In genomic region chr1:14767075-14767474, GRCh38 we compare ENCODE assay signal across 23 cellular contexts.
DNase-seq lines count a peak whose midpoint lies in the region; ATAC-seq, FAIRE-seq and TF ChIP-seq lines count a peak whose summit lies in the region.
"Had no signal": no experiment of that assay in that cellular context is flagged by ENCODE, and none has a peak within 500 bp of the region (broad histone marks: within the 10 kb centered on the region; RNA-seq: fewer than 3 reads in every experiment).

No MANE protein-coding gene starts in this region.

- H4K20me1 ChIP-seq in BLaER1: no peaks in the 10 kb centered on the region

- H3K27ac Mint-ChIP-seq in HFFc6: no peak overlapping the region
- no peak overlapping the region for H3K27ac Mint-ChIP-seq in activated T-cell treated with anti-CD3 and anti-CD28 coated beads, Interleukin-2, amount 50 U/mL, for 72 hours
- H3K27ac Mint-ChIP-seq: CD8-positive, alpha-beta memory T cell had no signal

- H3K4me1 Mint-ChIP-seq in HFFc6 (ENCODE audit: low read depth): no peaks in the 10 kb centered on the region
- H3K4me1 Mint-ChIP-seq in activated T-cell treated with anti-CD3 and anti-CD28 coated beads, Interleukin-2, amount 50 U/mL, for 72 hours (ENCODE audit: low read depth): no peaks in the 10 kb centered on the region
- H3K4me1 Mint-ChIP-seq: CD8-positive, alpha-beta memory T cell had no signal

- H3K27ac ChIP-seq in BLaER1 (no peak overlapping the region), HUES48 (ENCODE audit: low read depth, low read length) (peak overlapping the region; percentile 67), pancreas (no peak overlapping the region)
- H3K27ac ChIP-seq: GM23248 had no signal

- peak overlapping the region; percentile 28 for H3K4me2 ChIP-seq in BLaER1

- no peaks in the 10 kb centered on the region for H3K36me3 Mint-ChIP-seq in HFFc6 (ENCODE audit: low read depth)
- no peaks in the 10 kb centered on the region for H3K36me3 Mint-ChIP-seq in activated T-cell treated with anti-CD3 and anti-CD28 coated beads, Interleukin-2, amount 50 U/mL, for 72 hours (ENCODE audit: insufficient read depth in 2 of 2)
- H3K36me3 Mint-ChIP-seq: CD8-positive, alpha-beta memory T cell had no signal

- peaks cover 21% of the 10 kb centered on the region for H3K4me1 ChIP-seq in BLaER1
- H3K4me1 ChIP-seq in HUES48 (ENCODE audit: control insufficient read depth, insufficient read depth, low read length): peaks cover 35% of the 10 kb centered on the region
- H3K4me1 ChIP-seq in pancreas: peaks cover 4 to 15% (median 9%) of the 10 kb centered on the region in 3 donors

- no peaks in the 10 kb centered on the region for H3K36me3 ChIP-seq in BLaER1
- no peaks in the 10 kb centered on the region for H3K36me3 ChIP-seq in HUES48 (ENCODE audit: control insufficient read depth, insufficient read depth, low read length)
- no peaks in the 10 kb centered on the region for H3K36me3 ChIP-seq in pancreas

- peaks cover 27% of the 10 kb centered on the region for H3K9me3 Mint-ChIP-seq in HFFc6
- no peaks in the 10 kb centered on the region for H3K9me3 Mint-ChIP-seq in activated T-cell treated with anti-CD3 and anti-CD28 coated beads, Interleukin-2, amount 50 U/mL, for 72 hours

- WGBS in pancreas, 2 donors: 40 to 45% methylated on average over 5 of the region's 5 CpGs

- no peaks in the 10 kb centered on the region for H3K27me3 ChIP-seq in BLaER1
- H3K27me3 ChIP-seq in HUES48 (ENCODE audit: control insufficient read depth, insufficient read depth, low read length): no peaks in the 10 kb centered on the region
- no peaks in the 10 kb centered on the region for H3K27me3 ChIP-seq in pancreas

- peak in 3 of 4 donors; percentile 22 to 79 (median 69) for ATAC-seq in pancreas
- ATAC-seq in activated T-cell treated with anti-CD3 and anti-CD28 coated beads, Interleukin-2, amount 50 U/mL, for 72 hours (replicated peaks in 1 of 2): no peak
- ATAC-seq: Panc1 had no signal

- no peak for TF ChIP-seq CTCF in fibroblast of the aortic adventitia (IDR thresholded peaks at IDR 0.05; ENCODE audit: insufficient read depth, low read length)
- TF ChIP-seq CTCF in pancreas (IDR thresholded peaks at IDR 0.05): no peak
- no peak for TF ChIP-seq CTCF in HFFc6 (IDR thresholded peaks at IDR 0.05)

- H3K9ac ChIP-seq in BLaER1: no peak overlapping the region
- H3K9ac ChIP-seq in HUES48 (ENCODE audit: low read depth, low read length): no peak overlapping the region
- H3K9ac ChIP-seq: GM23248 had no signal

- intact Hi-C loops in pancreas (cut with DNase I): no loop called here

- H3K4me3 ChIP-seq in BLaER1 (no peak overlapping the region), HUES48 (ENCODE audit: low read depth, low read length) (no peak overlapping the region), fibroblast of the aortic adventitia (ENCODE audit: low read depth, low read length) (no peak overlapping the region), pancreas (no peak overlapping the region)
- H3K4me3 ChIP-seq: GM23248 had no signal

- H3K27me3 Mint-ChIP-seq in HFFc6 (ENCODE audit: insufficient read depth): peaks cover 5% of the 10 kb centered on the region
- peaks cover 10% of the 10 kb centered on the region for H3K27me3 Mint-ChIP-seq in activated T-cell treated with anti-CD3 and anti-CD28 coated beads, Interleukin-2, amount 50 U/mL, for 72 hours (ENCODE audit: low read depth)

- H3K9me3 ChIP-seq in BLaER1 (no peaks in the 10 kb centered on the region), HUES48 (ENCODE audit: control insufficient read depth, insufficient read depth, low read length) (no peaks in the 10 kb centered on the region), pancreas (no peaks in the 10 kb centered on the region)

- no peak overlapping the region for H3K4me3 Mint-ChIP-seq in HFFc6
- no peak overlapping the region for H3K4me3 Mint-ChIP-seq in activated T-cell treated with anti-CD3 and anti-CD28 coated beads, Interleukin-2, amount 50 U/mL, for 72 hours
- H3K4me3 Mint-ChIP-seq: CD8-positive, alpha-beta memory T cell had no signal

- no peak for FAIRE-seq in pancreas (lab: Jason Lieb, UNC)
- FAIRE-seq: G401.6, GM18507 had no signal

- DNase-seq in fibroblast of the aortic adventitia (ENCODE audit: low read depth): peak; percentile 10
- peak in 1 of 6 donors; percentile 15 for DNase-seq in pancreas
- DNase-seq in HFFc6: no peak
- DNase-seq in NCI-H1930 (lab: John Stamatoyannopoulos, UW): no peak
- no peak for DNase-seq in activated T-cell treated with anti-CD3 and anti-CD28 coated beads, Interleukin-2, amount 50 U/mL, for 72 hours
- DNase-seq: 8988T; C1 segment of cervical spinal cord; Calu3; CD8-positive, alpha-beta memory T cell; DMS153; GM23248; Kasumi-1; NCI-H1417; NCI-H187 treated with DMSO at 0.1 percent for 48 hours; NCI-H226; NCI-H510A treated with DMSO at 0.1 percent for 48 hours; NCI-H748 treated with DMSO at 0.1 percent for 48 hours; SIG-M5 had no signal

Comparison
In these comparisons a context has a peak if more than half of its experiments do, and no peak if none do; other contexts are left out.
1. ATAC-seq: peak in pancreas (3 of 4); none in activated T-cell treated with anti-CD3 and anti-CD28 coated beads, Interleukin-2, amount 50 U/mL, for 72 hours (0 of 2).